Comparison of ENCODE assay signal across 27 cellular contexts in genomic region chr1:88068407-88068806, GRCh38.
DNase-seq lines count a peak whose midpoint lies in the region; ATAC-seq and TF ChIP-seq lines count a peak whose summit lies in the region.
"Had no signal": no experiment of that assay in that cellular context is flagged by ENCODE, and none has a peak within 500 bp of the region (broad histone marks: within the 10 kb centered on the region; RNA-seq: fewer than 3 reads in every experiment).

No MANE protein-coding gene starts in this region.

- no peak overlapping the region for H3K4me3 ChIP-seq in PC-3 (ENCODE audit: low read length)
- H3K4me3 ChIP-seq: A549; BLaER1; BLaER1 treated with 17β-estradiol and CSF1 and Interleukin-3, amounts not matched to agents 10 nM and 100 nM had no signal

- H3K9me2 ChIP-seq in PC-3 (replicated peaks; ENCODE audit: low read length): no peaks in the 10 kb centered on the region

- H3F3A ChIP-seq in PC-3 (ENCODE audit: low read length, unreplicated experiment): no peaks in the 10 kb centered on the region

- no peaks in the 10 kb centered on the region for H3K79me2 ChIP-seq in PC-3 (ENCODE audit: low read length)

- DNase-seq in PC-3 (peak; percentile 83), NCI-H128 (lab: John Stamatoyannopoulos, UW; ENCODE audit: unreplicated experiment) (no peak)
- DNase-seq: 8988T; ACHN; AML-193; BE2C; C1 segment of cervical spinal cord; Caco-2; Calu3; CD4-positive, alpha-beta memory T cell; CD4-positive, alpha-beta T cell; CD4-positive, CD25-positive, alpha-beta regulatory T cell; CD8-positive, alpha-beta memory T cell; CD8-positive, alpha-beta T cell; COR-L47; DMS 273 treated with DMSO at 0.1 percent for 48 hours; DMS153; DMS53; DMS79; DMS79 treated with DMSO at 0.1 percent for 48 hours; DND-41; EL had no signal

- intact Hi-C loops in PC-3 (cut with micrococcal nuclease): loop anchor here (1.0 to 10.0 kb wide), 2 partner anchors 78 to 274 kb away; no protein-coding TSS in a partner anchor

- 0 out of 2 replicates have a peak, but pooled peaks cover 5% of the 10 kb centered on the region for H3K9me3 ChIP-seq in PC-3 (ENCODE audit: low read length)
- H3K9me3 ChIP-seq: A549; BE2C; BLaER1; BLaER1 treated with 17β-estradiol and CSF1 and Interleukin-3, amounts not matched to agents 10 nM and 100 nM; Caco-2 had no signal

- H3K4me1 ChIP-seq in PC-3 (ENCODE audit: insufficient read depth, low read length): peaks cover 14% of the 10 kb centered on the region
- H3K4me1 ChIP-seq: A549; BE2C; BLaER1; BLaER1 treated with 17β-estradiol and CSF1 and Interleukin-3, amounts not matched to agents 10 nM and 100 nM; Caco-2 had no signal

- peak overlapping the region; percentile 67 for H3K27ac ChIP-seq in PC-3 (ENCODE audit: low read length)
- H3K27ac ChIP-seq: 22Rv1; A549; BLaER1; BLaER1 treated with 17β-estradiol and CSF1 and Interleukin-3, amounts not matched to agents 10 nM and 100 nM; C4-2B had no signal

- H3K36me3 ChIP-seq in PC-3 (ENCODE audit: low read depth, low read length): no peaks in the 10 kb centered on the region
- H3K36me3 ChIP-seq: BE2C; BLaER1; BLaER1 treated with 17β-estradiol and CSF1 and Interleukin-3, amounts not matched to agents 10 nM and 100 nM had no signal

- CTCF ChIA-PET in PC-3 (lab: Charles Lee): no interaction called here

- TF ChIP-seq CTCF in PC-3 (conservative IDR thresholded peaks at IDR 0.05; ENCODE audit: low read depth, low read length): no peak

- no peak overlapping the region for H3K4me2 ChIP-seq in PC-3 (ENCODE audit: low read length)
- H3K4me2 ChIP-seq: A549; BLaER1; BLaER1 treated with 17β-estradiol and CSF1 and Interleukin-3, amounts not matched to agents 10 nM and 100 nM had no signal

- no TSS peak for BruUV-seq in PC-3 (replicated peaks; lab: Mats Ljungman, UMichigan)

- H3K9ac ChIP-seq in PC-3 (ENCODE audit: low read length): no peak overlapping the region
- H3K9ac ChIP-seq: BLaER1; BLaER1 treated with 17β-estradiol and CSF1 and Interleukin-3, amounts not matched to agents 10 nM and 100 nM had no signal

- H4K20me1 ChIP-seq in PC-3 (ENCODE audit: low read length): no peaks in the 10 kb centered on the region
- H4K20me1 ChIP-seq: BLaER1; BLaER1 treated with 17β-estradiol and CSF1 and Interleukin-3, amounts not matched to agents 10 nM and 100 nM had no signal

- POLR2A ChIA-PET in PC-3 (lab: Charles Lee; ENCODE audit: unreplicated experiment): no interaction called here

- ATAC-seq in PC-3: peak; percentile 93
- ATAC-seq: A549; CD8-positive, alpha-beta T cell had no signal

- no peak overlapping the region for H2AFZ ChIP-seq in PC-3 (ENCODE audit: low read length)

- no peaks in the 10 kb centered on the region for H3K27me3 ChIP-seq in PC-3 (ENCODE audit: low read length)
- H3K27me3 ChIP-seq: BE2C; BLaER1; BLaER1 treated with 17β-estradiol and CSF1 and Interleukin-3, amounts not matched to agents 10 nM and 100 nM had no signal
